Comparison of ENCODE assay signal across 12 cellular contexts in the genomic region with DNA sequence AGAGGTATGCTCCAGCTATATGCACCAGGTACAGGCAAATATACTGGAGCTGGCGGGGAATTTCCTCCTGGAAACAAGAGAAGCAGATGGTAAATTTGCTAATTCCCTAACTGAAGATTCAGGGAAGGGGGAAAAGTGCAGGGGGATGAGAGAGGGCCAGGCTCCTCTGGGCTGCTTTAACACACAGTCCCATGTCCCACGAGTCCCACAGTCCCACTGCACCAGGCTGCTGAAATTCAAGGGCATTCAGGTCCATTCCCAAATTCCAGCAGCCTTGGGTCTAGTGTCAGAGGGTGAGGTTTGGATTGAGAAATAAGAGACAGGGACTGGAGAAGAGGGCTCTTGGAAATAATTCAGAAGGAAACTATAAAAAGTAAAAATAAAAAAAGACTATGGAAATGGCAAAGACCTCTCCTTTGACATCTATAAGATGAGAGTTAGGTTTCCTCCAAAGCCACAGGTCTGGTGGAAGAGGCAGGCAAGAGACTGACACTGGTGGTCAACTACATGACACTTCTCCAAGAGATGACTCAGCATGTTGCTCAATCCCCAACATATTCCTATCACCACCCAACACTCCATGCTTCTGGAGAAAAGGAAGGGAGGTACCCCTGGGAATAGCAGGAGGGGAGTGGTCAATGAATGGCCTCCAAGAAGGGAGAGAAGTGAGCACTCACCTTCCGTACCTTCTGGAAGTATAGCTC.
A peak's percentile ranks its signal among the peaks of the same experiment; 100 is the strongest.
DNase-seq lines count a peak whose midpoint lies in the region; ATAC-seq, FAIRE-seq and TF ChIP-seq lines count a peak whose summit lies in the region.
"Had no signal": no experiment of that assay in that cellular context is flagged by ENCODE, and none has a peak within 500 bp of the region (broad histone marks: within the 10 kb centered on the region; RNA-seq: fewer than 3 reads in every experiment).

No MANE protein-coding gene starts in this region.

- TF ChIP-seq EP300 in HepG2 (IDR thresholded peaks at IDR 0.05; ENCODE audit: low read depth in 2 of 2, low read length in 2 of 2) (no peak), HepG2 (CRISPR knock-in tag; IDR thresholded peaks at IDR 0.05; ENCODE audit: borderline replicate concordance) (no peak)

- H3K36me3 ChIP-seq in HepG2 (replicated peaks in 1 of 2; ENCODE audit: control insufficient read depth in 1 of 2, insufficient read depth in 2 of 2, low read length in 2 of 2): peaks cover 49 to 98% of the 10 kb centered on the region in 2 experiments

- no peak overlapping the region for H3K4me3 ChIP-seq in HepG2 (replicated peaks in 1 of 3; ENCODE audit: insufficient read depth in 1 of 3, low read depth in 2 of 3, low read length in 3 of 3)

- TF ChIP-seq RAD21 in HepG2 (CRISPR knock-in tag; IDR thresholded peaks at IDR 0.05): no peak

- intact Hi-C loops in HepG2 (cut with micrococcal nuclease; ENCODE audit: unreplicated experiment): no loop called here

- BruUV-seq in HepG2 (replicated peaks; lab: Mats Ljungman, UMichigan): no TSS peak

- no peak overlapping the region for H2AFZ ChIP-seq in HepG2 (ENCODE audit: low read length)

- no peak for TF ChIP-seq CTCF in HepG2 (CRISPR knock-in tag; IDR thresholded peaks at IDR 0.05)

- WGBS in HepG2 (ENCODE audit: low lambda C conversion rate): 96% methylated on average over 3 of the region's 3 CpGs

- no peaks in the 10 kb centered on the region for H3K79me2 ChIP-seq in HepG2 (ENCODE audit: insufficient read depth, low read length)

- H4K20me1 ChIP-seq in HepG2 (ENCODE audit: insufficient read depth, low read length): no peaks in the 10 kb centered on the region

- POLR2A ChIA-PET in HepG2 (lab: Yijun Ruan, JAX): no interaction called here

- TF ChIP-seq POLR2A in HepG2 (IDR thresholded peaks at IDR 0.05; ENCODE audit: insufficient read depth in 1 of 2, low read depth in 2 of 2, low read length in 2 of 2): no peak

- CTCF ChIA-PET in HepG2 (lab: Yijun Ruan, JAX; ENCODE audit: low intra/inter-chr PET ratio, low total read pairs): no interaction called here

- FAIRE-seq in HepG2 (lab: Jason Lieb, UNC): peak; percentile 65

- H3K27me3 ChIP-seq in HepG2 (ENCODE audit: control insufficient read depth in 1 of 2, insufficient read depth in 2 of 2, low read length in 2 of 2): no peaks in the 10 kb centered on the region

- H3K9ac ChIP-seq in HepG2 (ENCODE audit: insufficient read depth, low read depth, low read length): no peak overlapping the region

- no peak for ATAC-seq in HepG2
- no peak for ATAC-seq in GM19452 (IDR thresholded peaks at IDR 0.05; ENCODE audit: unreplicated experiment)
- ATAC-seq in GM21529 (IDR thresholded peaks at IDR 0.05; ENCODE audit: unreplicated experiment): no peak
- ATAC-seq in GM19035 (IDR thresholded peaks at IDR 0.05; ENCODE audit: unreplicated experiment): no peak
- ATAC-seq: activated CD8-positive, alpha-beta memory T cell treated with anti-CD3 and anti-CD28 coated beads, Interleukin-2, amount 10 ng/mL, durations not matched to agents 7 days and 5 days had no signal

- DNase-seq in AG08396 (ENCODE audit: low spot score): peak; percentile 45
- peak; percentile 78 for DNase-seq in HCEC 1CT
- peak; percentile 77 for DNase-seq in amniotic epithelial cell (ENCODE audit: low read depth)
- no peak for DNase-seq in HepG2 (ENCODE audit: low spot score)
- DNase-seq in stimulated activated CD4-positive, alpha-beta T cell treated with anti-CD3 and anti-CD28 coated beads, Interleukin-4, amount 100 ng/mL, for 24 hours: no peak
- DNase-seq: activated CD8-positive, alpha-beta memory T cell treated with anti-CD3 and anti-CD28 coated beads, Interleukin-2, amount 10 ng/mL, durations not matched to agents 7 days and 5 days; head of caudate nucleus; NCI-H446 treated with DMSO at 0.1 percent for 48 hours; RPMI8226 had no signal

- no peaks in the 10 kb centered on the region for H3K9me3 ChIP-seq in HepG2 (ENCODE audit: low read length)

- H3K4me2 ChIP-seq in HepG2 (ENCODE audit: low read depth, low read length): no peak overlapping the region

- in situ Hi-C loops in HepG2 (cut with HindIII; ENCODE audit: extremely low pct_ligation_motif_present, low pct_unique_long_range_greater_than_20kb): no loop called here

- peaks cover 19% of the 10 kb centered on the region for H3K4me1 ChIP-seq in HepG2 (ENCODE audit: insufficient read depth, low read length)

- H3K27ac ChIP-seq in HepG2 (ENCODE audit: extremely low read length, insufficient read depth, low read length): no peak overlapping the region

TF ChIP-seq in HepG2, 621 proteins besides CTCF, POLR2A, EP300 and RAD21 (continues in another document):
- TF ChIP-seq EED (CRISPR knock-in tag; IDR thresholded peaks at IDR 0.05) (no peak), FOSL2 (CRISPR knock-in tag; IDR thresholded peaks at IDR 0.05) (peak; percentile 94), IKZF1 (IDR thresholded peaks at IDR 0.05) (no peak), SOX5 (CRISPR knock-in tag; IDR thresholded peaks at IDR 0.05; ENCODE audit: borderline replicate concordance) (no peak), NFE2L2 (IDR thresholded peaks at IDR 0.05; ENCODE audit: low read length) (peak; percentile 93), CEBPG (CRISPR knock-in tag; IDR thresholded peaks at IDR 0.05) (peak; percentile 78), ZNF253 (CRISPR knock-in tag; IDR thresholded peaks at IDR 0.05; ENCODE audit: borderline replicate concordance) (no peak; the same call in 1 of the 2 replicates), AHR (CRISPR knock-in tag; IDR thresholded peaks at IDR 0.05) (no peak), NFE2 (CRISPR knock-in tag; IDR thresholded peaks at IDR 0.05) (peak; percentile 76; the same call in 1 of the 2 replicates), KLF12 (CRISPR knock-in tag; IDR thresholded peaks at IDR 0.05; ENCODE audit: borderline replicate concordance) (no peak), TGIF2 (CRISPR knock-in tag; IDR thresholded peaks at IDR 0.05) (0 out of 2 replicates have a peak, but pooled peaks have one; percentile 54), ZSCAN9 (CRISPR knock-in tag; IDR thresholded peaks at IDR 0.05; ENCODE audit: borderline replicate concordance) (no peak)
- TF ChIP-seq, protein P1, sequence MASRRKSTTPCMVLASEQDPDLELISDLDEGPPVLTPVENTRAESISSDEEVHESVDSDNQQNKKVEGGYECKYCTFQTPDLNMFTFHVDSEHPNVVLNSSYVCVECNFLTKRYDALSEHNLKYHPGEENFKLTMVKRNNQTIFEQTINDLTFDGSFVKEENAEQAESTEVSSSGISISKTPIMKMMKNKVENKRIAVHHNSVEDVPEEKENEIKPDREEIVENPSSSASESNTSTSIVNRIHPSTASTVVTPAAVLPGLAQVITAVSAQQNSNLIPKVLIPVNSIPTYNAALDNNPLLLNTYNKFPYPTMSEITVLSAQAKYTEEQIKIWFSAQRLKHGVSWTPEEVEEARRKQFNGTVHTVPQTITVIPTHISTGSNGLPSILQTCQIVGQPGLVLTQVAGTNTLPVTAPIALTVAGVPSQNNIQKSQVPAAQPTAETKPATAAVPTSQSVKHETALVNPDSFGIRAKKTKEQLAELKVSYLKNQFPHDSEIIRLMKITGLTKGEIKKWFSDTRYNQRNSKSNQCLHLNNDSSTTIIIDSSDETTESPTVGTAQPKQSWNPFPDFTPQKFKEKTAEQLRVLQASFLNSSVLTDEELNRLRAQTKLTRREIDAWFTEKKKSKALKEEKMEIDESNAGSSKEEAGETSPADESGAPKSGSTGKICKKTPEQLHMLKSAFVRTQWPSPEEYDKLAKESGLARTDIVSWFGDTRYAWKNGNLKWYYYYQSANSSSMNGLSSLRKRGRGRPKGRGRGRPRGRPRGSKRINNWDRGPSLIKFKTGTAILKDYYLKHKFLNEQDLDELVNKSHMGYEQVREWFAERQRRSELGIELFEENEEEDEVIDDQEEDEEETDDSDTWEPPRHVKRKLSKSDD (CRISPR knock-in tag; IDR thresholded peaks at IDR 0.05; ENCODE audit: low read depth): no peak
- TF ChIP-seq, protein P2, sequence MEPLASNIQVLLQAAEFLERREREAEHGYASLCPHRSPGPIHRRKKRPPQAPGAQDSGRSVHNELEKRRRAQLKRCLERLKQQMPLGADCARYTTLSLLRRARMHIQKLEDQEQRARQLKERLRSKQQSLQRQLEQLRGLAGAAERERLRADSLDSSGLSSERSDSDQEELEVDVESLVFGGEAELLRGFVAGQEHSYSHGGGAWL (CRISPR knock-in tag; IDR thresholded peaks at IDR 0.05): no peak
- TF ChIP-seq, protein P3, sequence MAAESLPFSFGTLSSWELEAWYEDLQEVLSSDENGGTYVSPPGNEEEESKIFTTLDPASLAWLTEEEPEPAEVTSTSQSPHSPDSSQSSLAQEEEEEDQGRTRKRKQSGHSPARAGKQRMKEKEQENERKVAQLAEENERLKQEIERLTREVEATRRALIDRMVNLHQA (CRISPR knock-in tag; IDR thresholded peaks at IDR 0.05): no peak
- TF ChIP-seq, protein P4, sequence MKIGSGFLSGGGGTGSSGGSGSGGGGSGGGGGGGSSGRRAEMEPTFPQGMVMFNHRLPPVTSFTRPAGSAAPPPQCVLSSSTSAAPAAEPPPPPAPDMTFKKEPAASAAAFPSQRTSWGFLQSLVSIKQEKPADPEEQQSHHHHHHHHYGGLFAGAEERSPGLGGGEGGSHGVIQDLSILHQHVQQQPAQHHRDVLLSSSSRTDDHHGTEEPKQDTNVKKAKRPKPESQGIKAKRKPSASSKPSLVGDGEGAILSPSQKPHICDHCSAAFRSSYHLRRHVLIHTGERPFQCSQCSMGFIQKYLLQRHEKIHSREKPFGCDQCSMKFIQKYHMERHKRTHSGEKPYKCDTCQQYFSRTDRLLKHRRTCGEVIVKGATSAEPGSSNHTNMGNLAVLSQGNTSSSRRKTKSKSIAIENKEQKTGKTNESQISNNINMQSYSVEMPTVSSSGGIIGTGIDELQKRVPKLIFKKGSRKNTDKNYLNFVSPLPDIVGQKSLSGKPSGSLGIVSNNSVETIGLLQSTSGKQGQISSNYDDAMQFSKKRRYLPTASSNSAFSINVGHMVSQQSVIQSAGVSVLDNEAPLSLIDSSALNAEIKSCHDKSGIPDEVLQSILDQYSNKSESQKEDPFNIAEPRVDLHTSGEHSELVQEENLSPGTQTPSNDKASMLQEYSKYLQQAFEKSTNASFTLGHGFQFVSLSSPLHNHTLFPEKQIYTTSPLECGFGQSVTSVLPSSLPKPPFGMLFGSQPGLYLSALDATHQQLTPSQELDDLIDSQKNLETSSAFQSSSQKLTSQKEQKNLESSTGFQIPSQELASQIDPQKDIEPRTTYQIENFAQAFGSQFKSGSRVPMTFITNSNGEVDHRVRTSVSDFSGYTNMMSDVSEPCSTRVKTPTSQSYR (CRISPR knock-in tag; IDR thresholded peaks at IDR 0.05; ENCODE audit: borderline replicate concordance): no peak

Comparison
In these comparisons a context has a peak if more than half of its experiments do, and no peak if none do; other contexts are left out.
1. DNase-seq: peak in AG08396 (single experiment), HCEC 1CT (single experiment) and amniotic epithelial cell (single experiment); none in HepG2 (single experiment) and stimulated activated CD4-positive, alpha-beta T cell treated with anti-CD3 and anti-CD28 coated beads, Interleukin-4, amount 100 ng/mL, for 24 hours (single experiment).